20 cellular contexts compared by ENCODE assay signal in the genomic region with DNA sequence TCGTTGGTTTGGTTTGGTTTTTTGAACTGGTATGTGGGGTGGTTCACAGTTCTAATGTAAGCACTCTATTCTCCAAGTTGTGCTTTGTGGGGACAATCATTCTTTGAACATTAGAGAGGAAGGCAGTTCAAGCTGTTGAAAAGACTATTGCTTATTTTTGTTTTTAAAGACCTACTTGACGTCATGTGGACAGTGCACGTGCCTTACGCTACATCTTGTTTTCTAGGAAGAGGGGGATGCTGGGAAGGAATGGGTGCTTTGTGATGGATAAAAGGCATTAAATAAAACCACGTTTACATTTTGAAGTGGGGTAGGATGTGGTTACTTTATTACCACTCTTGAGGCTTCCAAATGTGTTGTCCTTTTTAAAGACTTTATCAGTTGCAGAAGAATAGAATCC.
DNase-seq lines count a peak whose midpoint lies in the region; ATAC-seq, FAIRE-seq and TF ChIP-seq lines count a peak whose summit lies in the region.
"Had no signal": no experiment of that assay in that cellular context is flagged by ENCODE, and none has a peak within 500 bp of the region (broad histone marks: within the 10 kb centered on the region; RNA-seq: fewer than 3 reads in every experiment).

No MANE protein-coding gene starts in this region.

- POLR2A ChIA-PET in CD4-positive, alpha-beta T cell (lab: Charles Lee): no interaction called here
- POLR2A ChIA-PET in naive thymus-derived CD4-positive, alpha-beta T cell (lab: Charles Lee): no interaction called here

- no peak for FAIRE-seq in H54 (lab: Jason Lieb, UNC)
- FAIRE-seq: A549, G401.6 had no signal

- H3K36me3 ChIP-seq in GM23338 (ENCODE audit: insufficient read depth): no peaks in the 10 kb centered on the region
- H3K36me3 ChIP-seq in naive thymus-derived CD4-positive, alpha-beta T cell (ENCODE audit: control insufficient read depth in 2 of 3, insufficient read depth in 3 of 3, low read length in 3 of 3): no peaks in the 10 kb centered on the region

- peaks cover 19% of the 10 kb centered on the region for H3K27me3 Mint-ChIP-seq in CD4-positive, alpha-beta T cell
- peaks cover 2% of the 10 kb centered on the region for H3K27me3 Mint-ChIP-seq in GM23338 (ENCODE audit: insufficient read depth, low read depth, poor library complexity)
- H3K27me3 Mint-ChIP-seq in T-helper 2 cell treated with Interferon-gamma antibody and Interleukin-4, amounts not matched to agents 5 μg/mL and 100 μg/mL, for 36 hours (ENCODE audit: low read depth): peaks cover 11% of the 10 kb centered on the region
- H3K27me3 Mint-ChIP-seq in naive thymus-derived CD4-positive, alpha-beta T cell: peaks cover 7 to 19% (median 12%) of the 10 kb centered on the region in 5 donors

- H3K4me1 Mint-ChIP-seq in CD4-positive, alpha-beta T cell (ENCODE audit: low read depth): peaks cover 7% of the 10 kb centered on the region
- H3K4me1 Mint-ChIP-seq in GM23338: no peaks in the 10 kb centered on the region; the same call in 2 of the 3 replicates
- peaks cover 10% of the 10 kb centered on the region for H3K4me1 Mint-ChIP-seq in T-helper 2 cell treated with Interferon-gamma antibody and Interleukin-4, amounts not matched to agents 5 μg/mL and 100 μg/mL, for 36 hours (ENCODE audit: low read depth)
- peaks cover 6 to 15% (median 10%) of the 10 kb centered on the region in 7 donors for H3K4me1 Mint-ChIP-seq in naive thymus-derived CD4-positive, alpha-beta T cell

- H3K79me2 ChIP-seq in GM23338 (replicated peaks; ENCODE audit: insufficient read depth): no peaks in the 10 kb centered on the region

- H3K9me3 Mint-ChIP-seq in CD4-positive, alpha-beta T cell: no peaks in the 10 kb centered on the region
- H3K9me3 Mint-ChIP-seq in GM23338: no peaks in the 10 kb centered on the region
- no peaks in the 10 kb centered on the region for H3K9me3 Mint-ChIP-seq in T-helper 2 cell treated with Interferon-gamma antibody and Interleukin-4, amounts not matched to agents 5 μg/mL and 100 μg/mL, for 36 hours
- peaks cover 0 to 4% (median 0%) of the 10 kb centered on the region in 11 donors for H3K9me3 Mint-ChIP-seq in naive thymus-derived CD4-positive, alpha-beta T cell
- H3K9me3 Mint-ChIP-seq: H9 had no signal

- peaks cover 5% of the 10 kb centered on the region; the same call in 1 of the 2 replicates for H3K9me2 ChIP-seq in GM23338 (ENCODE audit: insufficient read depth)
- H3K9me2 ChIP-seq: SK-N-SH had no signal

- H3K4me3 Mint-ChIP-seq in CD4-positive, alpha-beta T cell: no peak overlapping the region
- no peak overlapping the region for H3K4me3 Mint-ChIP-seq in GM23338
- peak overlapping the region; percentile 55 for H3K4me3 Mint-ChIP-seq in T-helper 2 cell treated with Interferon-gamma antibody and Interleukin-4, amounts not matched to agents 5 μg/mL and 100 μg/mL, for 36 hours
- peak overlapping the region in 6 of 10 donors; percentile 8 to 61 (median 26) for H3K4me3 Mint-ChIP-seq in naive thymus-derived CD4-positive, alpha-beta T cell
- H3K4me3 Mint-ChIP-seq: H9 had no signal

- peak; percentile 57 for ATAC-seq in CD4-positive, alpha-beta T cell (ENCODE audit: poor library complexity)
- ATAC-seq in GM23338 (no peak), sciatic nerve (no peak)
- peak; percentile 27 for ATAC-seq in naive thymus-derived CD4-positive, alpha-beta T cell
- ATAC-seq: A549 had no signal

- DNase-seq in CD4-positive, alpha-beta T cell: no peak
- no peak for DNase-seq in GM23338 (ENCODE audit: low spot score)
- no peak for DNase-seq in T-helper 2 cell treated with Interferon-gamma antibody and Interleukin-4, amounts not matched to agents 5 μg/mL and 100 μg/mL, for 36 hours (ENCODE audit: low spot score)
- peak in 6 of 9 donors; percentile 31 to 49 (median 37) for DNase-seq in naive thymus-derived CD4-positive, alpha-beta T cell
- DNase-seq in germinal center (ENCODE audit: low spot score): no peak
- no peak for DNase-seq in sciatic nerve (ENCODE audit: low spot score)
- DNase-seq in NCI-H146 (lab: John Stamatoyannopoulos, UW): no peak
- DNase-seq in H54 (ENCODE audit: insufficient read length, low spot score): no peak
- DNase-seq: C1 segment of cervical spinal cord, DMS79 treated with DMSO at 0.1 percent for 48 hours, H9, KBM-7, NCI-H187 treated with DMSO at 0.1 percent for 48 hours, NCI-H226, NCI-H524, NCI-H82, SHP77, SK-N-SH had no signal

- H4K20me1 ChIP-seq in GM23338 (replicated peaks; ENCODE audit: insufficient read depth): no peaks in the 10 kb centered on the region

- no peak overlapping the region for H3K4me3 ChIP-seq in GM23338
- H3K4me3 ChIP-seq in naive thymus-derived CD4-positive, alpha-beta T cell (ENCODE audit: low read length): no peak overlapping the region
- H3K4me3 ChIP-seq: A549 had no signal

- no peak overlapping the region for H3K4me2 ChIP-seq in GM23338
- H3K4me2 ChIP-seq: A549, SK-N-SH had no signal

- no peak for TF ChIP-seq POLR2A in H54 (IDR thresholded peaks at IDR 0.05; ENCODE audit: low read depth, low read length)

- no peak overlapping the region for H3K27ac ChIP-seq in CD4-positive, alpha-beta T cell (ENCODE audit: low read depth, low read length)
- no peak overlapping the region for H3K27ac ChIP-seq in GM23338 (ENCODE audit: low read depth)
- no peak overlapping the region for H3K27ac ChIP-seq in naive thymus-derived CD4-positive, alpha-beta T cell (ENCODE audit: low read depth, low read length)
- H3K27ac ChIP-seq: A549 had no signal

- no peaks in the 10 kb centered on the region for H3K9me3 ChIP-seq in CD4-positive, alpha-beta T cell (ENCODE audit: control insufficient read depth, low read length)
- no peaks in the 10 kb centered on the region for H3K9me3 ChIP-seq in naive thymus-derived CD4-positive, alpha-beta T cell (ENCODE audit: control insufficient read depth in 2 of 3, low read length in 3 of 3)
- H3K9me3 ChIP-seq: A549, SK-N-SH had no signal

- H2AFZ ChIP-seq in GM23338: peak overlapping the region; percentile 43; the same call in 1 of the 2 replicates

- no peak overlapping the region for H3K27ac Mint-ChIP-seq in CD4-positive, alpha-beta T cell
- H3K27ac Mint-ChIP-seq in GM23338: no peak overlapping the region
- H3K27ac Mint-ChIP-seq in T-helper 2 cell treated with Interferon-gamma antibody and Interleukin-4, amounts not matched to agents 5 μg/mL and 100 μg/mL, for 36 hours: peak overlapping the region; percentile 67
- peak overlapping the region in 8 of 9 donors; percentile 0 to 85 (median 68) for H3K27ac Mint-ChIP-seq in naive thymus-derived CD4-positive, alpha-beta T cell
- H3K27ac Mint-ChIP-seq: H9 had no signal

- H3K27me3 ChIP-seq in CD4-positive, alpha-beta T cell (ENCODE audit: control insufficient read depth, insufficient read depth, low read length): no peaks in the 10 kb centered on the region
- H3K27me3 ChIP-seq in GM23338 (ENCODE audit: insufficient read depth): no peaks in the 10 kb centered on the region
- peaks cover 0 to 4% of the 10 kb centered on the region in 2 donors for H3K27me3 ChIP-seq in naive thymus-derived CD4-positive, alpha-beta T cell (ENCODE audit: control insufficient read depth in 2 of 2, insufficient read depth in 2 of 2, low read length in 2 of 2)

- no peaks in the 10 kb centered on the region for H3K4me1 ChIP-seq in GM23338 (ENCODE audit: insufficient read depth)
- peaks cover 0 to 6% of the 10 kb centered on the region in 2 donors for H3K4me1 ChIP-seq in naive thymus-derived CD4-positive, alpha-beta T cell (ENCODE audit: control insufficient read depth in 2 of 2, insufficient read depth in 2 of 2, low read length in 2 of 2)
- H3K4me1 ChIP-seq: A549 had no signal

- intact Hi-C loops in CD4-positive, alpha-beta T cell (cut with DNase I, micrococcal nuclease): no loop called here
- intact Hi-C loops in naive thymus-derived CD4-positive, alpha-beta T cell (cut with micrococcal nuclease): no loop called here
- intact Hi-C loops in sciatic nerve (cut with DNase I): no loop called here

- H3F3A ChIP-seq in GM23338 (replicated peaks; ENCODE audit: low read depth): no peaks in the 10 kb centered on the region

- CTCF ChIA-PET in CD4-positive, alpha-beta T cell (lab: Charles Lee): no interaction called here
- CTCF ChIA-PET in naive thymus-derived CD4-positive, alpha-beta T cell (lab: Charles Lee): no interaction called here

- no peaks in the 10 kb centered on the region for H3K36me3 Mint-ChIP-seq in CD4-positive, alpha-beta T cell (ENCODE audit: low read depth)
- H3K36me3 Mint-ChIP-seq in GM23338 (ENCODE audit: low read depth): no peaks in the 10 kb centered on the region
- no peaks in the 10 kb centered on the region for H3K36me3 Mint-ChIP-seq in T-helper 2 cell treated with Interferon-gamma antibody and Interleukin-4, amounts not matched to agents 5 μg/mL and 100 μg/mL, for 36 hours (ENCODE audit: low read depth)
- H3K36me3 Mint-ChIP-seq in naive thymus-derived CD4-positive, alpha-beta T cell: peaks cover 0 to 3% (median 0%) of the 10 kb centered on the region in 5 donors

- no peak for TF ChIP-seq CTCF in CD4-positive, alpha-beta T cell (IDR thresholded peaks at IDR 0.05)
- TF ChIP-seq CTCF in GM23338 (conservative IDR thresholded peaks at IDR 0.05; ENCODE audit: low read depth in 2 of 2): no peak

TF ChIP-seq in GM23338, 12 proteins besides CTCF, POLR2A, EP300 and RAD21 (continues in another document):
- no peak for TF ChIP-seq NANOG (IDR thresholded peaks at IDR 0.05; ENCODE audit: borderline replicate concordance)

Comparison
In these comparisons a context has a peak if more than half of its experiments do, and no peak if none do; other contexts are left out.
1. ATAC-seq: peak in CD4-positive, alpha-beta T cell (single experiment) and naive thymus-derived CD4-positive, alpha-beta T cell (single experiment); none in GM23338 (single experiment) and sciatic nerve (single experiment).
2. DNase-seq: peak in naive thymus-derived CD4-positive, alpha-beta T cell (6 of 9); none in CD4-positive, alpha-beta T cell (0 of 10), GM23338 (single experiment), T-helper 2 cell treated with Interferon-gamma antibody and Interleukin-4, amounts not matched to agents 5 μg/mL and 100 μg/mL, for 36 hours (single experiment), germinal center (single experiment), sciatic nerve (single experiment), NCI-H146 (single experiment) and H54 (single experiment).
3. H3K27ac Mint-ChIP-seq: peak in T-helper 2 cell treated with Interferon-gamma antibody and Interleukin-4, amounts not matched to agents 5 μg/mL and 100 μg/mL, for 36 hours (single experiment) and naive thymus-derived CD4-positive, alpha-beta T cell (8 of 9); none in CD4-positive, alpha-beta T cell (single experiment) and GM23338 (single experiment).
4. H3K4me3 Mint-ChIP-seq: peak in T-helper 2 cell treated with Interferon-gamma antibody and Interleukin-4, amounts not matched to agents 5 μg/mL and 100 μg/mL, for 36 hours (single experiment) and naive thymus-derived CD4-positive, alpha-beta T cell (6 of 10); none in CD4-positive, alpha-beta T cell (single experiment) and GM23338 (single experiment).